1 cellular context compared by ENCODE assay signal in the genomic region with DNA sequence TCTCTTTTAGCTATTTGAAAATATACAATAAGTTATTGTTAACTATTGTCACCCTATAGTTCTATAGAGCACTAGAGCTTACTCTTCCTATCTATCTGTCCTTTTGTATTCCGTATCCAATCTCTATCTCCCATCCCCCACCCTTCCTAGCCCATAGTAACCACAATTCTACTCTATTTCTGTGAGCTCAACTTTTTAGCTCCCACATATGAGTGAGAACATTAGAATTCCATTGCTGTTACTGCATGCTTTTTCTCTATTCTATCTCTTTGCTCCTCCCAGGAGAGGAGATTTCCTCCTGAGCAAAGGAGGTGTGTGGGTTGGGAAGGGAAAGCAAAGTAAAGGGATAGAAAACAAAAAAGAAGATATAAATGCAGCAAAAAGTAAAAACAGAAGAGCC.
TF ChIP-seq lines count a peak whose summit lies in the region.

No MANE protein-coding gene starts in this region.

TF ChIP-seq in H1, 55 proteins besides CTCF, POLR2A, EP300 and RAD21:
- TF ChIP-seq, protein P1, sequence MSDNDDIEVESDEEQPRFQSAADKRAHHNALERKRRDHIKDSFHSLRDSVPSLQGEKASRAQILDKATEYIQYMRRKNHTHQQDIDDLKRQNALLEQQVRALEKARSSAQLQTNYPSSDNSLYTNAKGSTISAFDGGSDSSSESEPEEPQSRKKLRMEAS (IDR thresholded peaks at IDR 0.05): no peak
- no peak for TF ChIP-seq SP2 (IDR thresholded peaks at IDR 0.05; ENCODE audit: low read length)
